ENCODE assay signal across 19 cellular contexts in the genomic region with DNA sequence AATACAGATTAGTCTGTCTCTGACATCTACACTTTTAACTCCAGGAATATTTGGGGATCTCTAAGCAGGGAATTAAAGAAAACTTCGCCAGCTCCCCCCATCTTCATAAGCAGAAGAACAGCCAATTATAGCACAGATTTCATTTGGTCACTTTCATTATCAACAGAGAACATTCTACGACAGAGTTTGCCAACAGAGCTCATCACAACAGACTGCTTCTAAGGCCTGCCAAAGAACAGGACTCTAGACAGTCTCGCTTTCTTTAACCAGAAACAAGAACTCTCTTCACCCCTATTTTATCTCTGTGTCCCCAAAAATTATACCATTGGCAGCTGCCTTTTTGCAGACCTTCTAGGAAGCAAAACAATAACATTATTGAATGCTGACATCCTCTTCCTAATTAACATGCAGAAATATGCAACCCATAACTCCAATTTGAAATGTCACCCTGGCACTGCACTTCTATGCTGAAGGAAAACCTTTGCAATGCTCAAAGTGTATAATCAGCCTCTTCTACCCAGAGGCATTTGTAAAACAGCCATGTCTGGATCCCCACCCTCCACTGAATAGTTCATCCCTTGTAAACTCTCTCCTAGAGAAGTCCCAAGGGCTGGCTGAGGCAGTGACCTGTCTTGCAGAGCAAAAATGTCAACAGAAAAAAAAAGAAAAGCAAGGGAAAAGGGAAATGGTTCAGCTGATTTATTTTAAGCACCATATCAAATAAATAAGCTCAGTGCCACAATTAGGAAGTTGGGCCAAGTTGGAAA.
DNase-seq lines count a peak whose midpoint lies in the region; ATAC-seq, FAIRE-seq and TF ChIP-seq lines count a peak whose summit lies in the region.
"Had no signal": no experiment of that assay in that cellular context is flagged by ENCODE, and none has a peak within 500 bp of the region (broad histone marks: within the 10 kb centered on the region; RNA-seq: fewer than 3 reads in every experiment).

No MANE protein-coding gene starts in this region.

- no peak overlapping the region for H3K4me3 ChIP-seq in right cardiac atrium (ENCODE audit: low read length)
- H3K4me3 ChIP-seq in skeletal muscle tissue (ENCODE audit: low read length in 3 of 3), result peak overlapping the region in 2 of 3 donors; percentile 6 to 17
- no peak overlapping the region for H3K4me3 ChIP-seq in MG63
- H3K4me3 ChIP-seq: breast epithelium, SK-N-MC, uterus had no signal

- intact Hi-C loops in right cardiac atrium (cut with DNase I), result loop anchor here in 1 of 4 donors (5.0 kb wide), 1 partner anchor 61 kb away; no protein-coding TSS in a partner anchor

- peak overlapping the region in 2 of 3 donors; percentile 28 to 40 for H3K9ac ChIP-seq in skeletal muscle tissue (ENCODE audit: low read depth in 1 of 3, low read length in 3 of 3)

- peak; percentile 30 for FAIRE-seq in GM12892 (lab: Jason Lieb, UNC)
- FAIRE-seq: keratinocyte had no signal

- H3K9me3 ChIP-seq in right cardiac atrium (ENCODE audit: control insufficient read depth, low read length) (no peaks in the 10 kb centered on the region), skeletal muscle tissue (ENCODE audit: control insufficient read depth in 3 of 3, low read length in 3 of 3) (no peaks in the 10 kb centered on the region), MG63 (no peaks in the 10 kb centered on the region)
- H3K9me3 ChIP-seq: breast epithelium, uterus had no signal

- H3K4me1 ChIP-seq in right cardiac atrium (ENCODE audit: control insufficient read depth, insufficient read depth, low read length) (peaks cover 18% of the 10 kb centered on the region), skeletal muscle tissue (ENCODE audit: control insufficient read depth in 3 of 3, insufficient read depth in 3 of 3, low read length in 3 of 3) (peaks cover 44 to 51% (median 50%) of the 10 kb centered on the region in 3 donors)

- H3K27me3 ChIP-seq in right cardiac atrium (ENCODE audit: control insufficient read depth, insufficient read depth), result no peaks in the 10 kb centered on the region
- no peaks in the 10 kb centered on the region for H3K27me3 ChIP-seq in skeletal muscle tissue (ENCODE audit: control insufficient read depth in 3 of 3, insufficient read depth in 3 of 3, low read length in 3 of 3)
- no peaks in the 10 kb centered on the region for H3K27me3 ChIP-seq in MG63
- H3K27me3 ChIP-seq: breast epithelium, uterus had no signal

- no peaks in the 10 kb centered on the region for H3K36me3 ChIP-seq in skeletal muscle tissue (ENCODE audit: control insufficient read depth in 3 of 3, insufficient read depth in 3 of 3, low read length in 3 of 3)
- no peaks in the 10 kb centered on the region for H3K36me3 ChIP-seq in MG63
- H3K36me3 ChIP-seq: breast epithelium, uterus had no signal

- 20% methylated on average over 3 of the region's 3 CpGs for WGBS in right cardiac atrium

- no peak for TF ChIP-seq POLR2A in GM12892 (IDR thresholded peaks at IDR 0.05; ENCODE audit: low read depth, low read length)

- peak; percentile 59 to 74 for ATAC-seq in right cardiac atrium
- ATAC-seq: activated T-helper 17 cell treated with anti-CD3 and anti-CD28 coated beads, Interleukin-2, amount 50 U/mL, for 72 hours; Panc1 had no signal

- DNase-seq in GM12892 (ENCODE audit: insufficient read length) (no peak), cerebellum (ENCODE audit: low spot score) (peak; percentile 23), right cardiac atrium (no peak), NCI-H1105 treated with DMSO at 0.1 percent for 48 hours (lab: John Stamatoyannopoulos, UW) (no peak), mucosa of gallbladder (ENCODE audit: low spot score) (no peak), KG1 (lab: John Stamatoyannopoulos, UW) (no peak), MG63 (no peak)
- DNase-seq: activated CD4-positive, alpha-beta T cell treated with anti-CD3 and anti-CD28 coated beads for 1 hour; Karpas-422; NCI-H1105; NCI-H774; retina; uterus had no signal

- peak overlapping the region; percentile 18 for H3K27ac ChIP-seq in right cardiac atrium (ENCODE audit: low read length)
- H3K27ac ChIP-seq in skeletal muscle tissue (ENCODE audit: low read depth, low read length), result peak overlapping the region; percentile 73
- H3K27ac ChIP-seq: breast epithelium, SK-N-MC had no signal

Comparison
In these comparisons a context has a peak if more than half of its experiments do, and no peak if none do; other contexts are left out.
1. H3K4me3 ChIP-seq: peak in skeletal muscle tissue (2 of 3); none in right cardiac atrium (single experiment) and MG63 (single experiment).